In genomic region chr3:5195605-5196004, GRCh38 we compare ENCODE assay signal across 8 cellular contexts. TPM values are rescaled to one million over a fixed set of nuclear protein-coding genes. Genes with fewer than 3 reads are reported as not detected.
DNase-seq lines count a peak whose midpoint lies in the region; ATAC-seq and TF ChIP-seq lines count a peak whose summit lies in the region.

No MANE protein-coding gene starts in this region.

- DNase-seq in ELR (ENCODE audit: low read depth) (peak; percentile 41), NOMO-1 treated with DMSO at 0.1 percent for 48 hours (lab: John Stamatoyannopoulos, UW; ENCODE audit: unreplicated experiment) (peak; percentile 75), astrocyte of the hippocampus (ENCODE audit: low read depth, low spot score) (peak; percentile 26), osteoblast (ENCODE audit: insufficient read length, low spot score, missing footprints) (no peak), NCI-H1436 treated with DMSO at 0.1 percent for 48 hours (lab: John Stamatoyannopoulos, UW) (no peak)
- no peak for DNase-seq in activated CD4-positive, CD25-positive, alpha-beta regulatory T cell treated with anti-CD3 and anti-CD28 coated beads, Interleukin-2, amount 50 U/mL, for 72 hours

- H3K79me2 ChIP-seq in osteoblast (ENCODE audit: insufficient read depth, low read length), result peaks cover 71% of the 10 kb centered on the region

- no peak overlapping the region for H3K4me3 ChIP-seq in osteoblast (ENCODE audit: insufficient read depth, low read length)

- peaks cover 16% of the 10 kb centered on the region for H3K36me3 ChIP-seq in osteoblast (ENCODE audit: insufficient read depth, low read length)

- no peak for TF ChIP-seq CTCF in osteoblast (IDR thresholded peaks at IDR 0.05; ENCODE audit: extremely low read depth, low read depth, low read length)

- H2AFZ ChIP-seq in osteoblast (ENCODE audit: low read length), result no peak overlapping the region

- no peaks in the 10 kb centered on the region for H3K27me3 ChIP-seq in osteoblast (ENCODE audit: insufficient read depth, low read length)

- H3K4me1 ChIP-seq in osteoblast (ENCODE audit: insufficient read depth, low read length), result peaks cover 45% of the 10 kb centered on the region

- H4K20me1 ChIP-seq in osteoblast (ENCODE audit: insufficient read depth, low read length), result peaks cover 6% of the 10 kb centered on the region

- H3K27ac ChIP-seq in osteoblast (ENCODE audit: low read depth, low read length), result peak overlapping the region; percentile 85

- no peaks in the 10 kb centered on the region for H3K9me3 ChIP-seq in osteoblast (ENCODE audit: low read depth, low read length)

- ATAC-seq in GM19397 (IDR thresholded peaks at IDR 0.05; ENCODE audit: unreplicated experiment), result no peak
- no peak for ATAC-seq in HG02981 (IDR thresholded peaks at IDR 0.05; ENCODE audit: unreplicated experiment)

- H3K4me2 ChIP-seq in osteoblast (ENCODE audit: insufficient read depth, low read length), result no peak overlapping the region

RNA-seq across cellular contexts. Expression of gene EDEM1, which starts 8.1 kb away (rescaled TPM):
- total RNA-seq in osteoblast, result 38.7 and 46.3 TPM in 2 replicates

Comparison
In these comparisons a context has a peak if more than half of its experiments do, and no peak if none do; other contexts are left out.
1. DNase-seq: peak in ELR (single experiment), NOMO-1 treated with DMSO at 0.1 percent for 48 hours (single experiment) and astrocyte of the hippocampus (single experiment); none in osteoblast (single experiment), NCI-H1436 treated with DMSO at 0.1 percent for 48 hours (single experiment) and activated CD4-positive, CD25-positive, alpha-beta regulatory T cell treated with anti-CD3 and anti-CD28 coated beads, Interleukin-2, amount 50 U/mL, for 72 hours (single experiment).